In the genomic region with DNA sequence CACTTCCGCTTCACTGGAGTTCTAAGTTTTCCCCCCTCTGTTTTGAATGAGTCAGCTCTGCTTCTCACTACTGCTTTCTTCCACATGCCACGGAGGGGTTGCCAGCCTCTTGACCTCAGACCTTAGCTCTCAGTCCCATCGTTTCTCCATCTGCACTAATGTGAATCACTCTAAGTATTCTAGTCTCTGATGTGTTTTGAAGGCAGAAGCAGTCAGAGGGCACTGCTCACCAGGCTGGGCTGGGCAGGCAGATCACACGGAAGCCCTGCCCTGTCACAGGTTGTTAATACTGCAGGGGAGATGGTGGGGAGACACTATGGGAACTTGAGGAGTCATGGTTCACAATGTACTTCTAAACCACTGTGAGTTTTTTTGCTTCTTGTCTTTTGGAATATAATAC, we compare ENCODE assay signal across 6 cellular contexts. TPM values are rescaled to one million over a fixed set of nuclear protein-coding genes. Genes with fewer than 3 reads are reported as not detected.
"Had no signal": no experiment of that assay in that cellular context is flagged by ENCODE, and none has a peak within 500 bp of the region (broad histone marks: within the 10 kb centered on the region; RNA-seq: fewer than 3 reads in every experiment).

No MANE protein-coding gene starts in this region.

RNA-seq across cellular contexts. Expression of gene GOLGA8T, which starts 24.3 kb away (rescaled TPM):
- total RNA-seq: GM23248, H4, HepG2, HFFc6 had no signal
- polyA plus RNA-seq: GM23248, HepG2, IgD-negative memory B cell had no signal

RNA-seq across cellular contexts. Expression of gene GOLGA8J, which starts 27.8 kb away (rescaled TPM):
- total RNA-seq: GM23248, H4, HepG2, HFFc6, HT1080 had no signal
- polyA plus RNA-seq: GM23248, IgD-negative memory B cell had no signal
